8 cellular contexts compared by ENCODE assay signal in the genomic region with DNA sequence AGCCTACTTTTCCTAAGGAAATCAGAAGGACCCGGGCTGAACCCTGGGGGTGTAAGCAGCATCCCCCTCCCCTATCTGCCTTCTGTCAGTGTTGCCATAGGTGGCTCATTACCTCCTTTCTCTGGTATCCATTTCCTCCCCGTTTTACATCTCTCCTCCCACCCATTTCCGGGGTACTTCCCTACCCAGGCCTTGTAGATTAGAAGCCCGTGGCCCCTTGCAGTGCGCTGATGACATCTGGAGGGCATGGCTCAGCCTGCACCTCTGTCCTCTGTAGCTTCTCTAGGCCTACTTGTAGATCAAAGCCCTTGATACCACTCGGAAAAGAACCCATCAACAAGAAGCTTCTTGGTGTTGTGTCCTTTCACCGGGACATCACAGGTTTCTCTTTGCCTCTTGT.
DNase-seq lines count a peak whose midpoint lies in the region; ATAC-seq lines count a peak whose summit lies in the region.

No MANE protein-coding gene starts in this region.

- DNase-seq in activated gamma-delta T cell treated with Interleukin-2 at 50 U/mL for 16 hours (peak; percentile 31), activated gamma-delta T cell (lab: John Stamatoyannopoulos, UW) (no peak), G401 (ENCODE audit: low spot score) (no peak), amniotic stem cell (lab: John Stamatoyannopoulos, UW) (no peak), SW480 (ENCODE audit: low spot score) (no peak)
- DNase-seq in activated naive CD4-positive, alpha-beta T cell (lab: John Stamatoyannopoulos, UW): peak in 3 of 4 experiments; percentile 5 to 40 (median 11)
- DNase-seq in stimulated activated CD8-positive, alpha-beta memory T cell treated with anti-CD3 and anti-CD28 coated beads, Interleukin-15, amount 100 ng/mL, for 48 hours (ENCODE audit: low read depth in 2 of 2): peak; percentile 22 to 32

- in situ Hi-C loops in G401 (cut with HindIII; ENCODE audit: low sequenced_read_pairs): no loop called here

- ATAC-seq in HG03558 (IDR thresholded peaks at IDR 0.05; ENCODE audit: extremely low read depth, unreplicated experiment): peak; percentile 84

Comparison
In these comparisons a context has a peak if more than half of its experiments do, and no peak if none do; other contexts are left out.
1. DNase-seq: peak in activated gamma-delta T cell treated with Interleukin-2 at 50 U/mL for 16 hours (single experiment), activated naive CD4-positive, alpha-beta T cell (3 of 4) and stimulated activated CD8-positive, alpha-beta memory T cell treated with anti-CD3 and anti-CD28 coated beads, Interleukin-15, amount 100 ng/mL, for 48 hours (2 of 2); none in activated gamma-delta T cell (single experiment), G401 (single experiment), amniotic stem cell (single experiment) and SW480 (single experiment).